In the genomic region with DNA sequence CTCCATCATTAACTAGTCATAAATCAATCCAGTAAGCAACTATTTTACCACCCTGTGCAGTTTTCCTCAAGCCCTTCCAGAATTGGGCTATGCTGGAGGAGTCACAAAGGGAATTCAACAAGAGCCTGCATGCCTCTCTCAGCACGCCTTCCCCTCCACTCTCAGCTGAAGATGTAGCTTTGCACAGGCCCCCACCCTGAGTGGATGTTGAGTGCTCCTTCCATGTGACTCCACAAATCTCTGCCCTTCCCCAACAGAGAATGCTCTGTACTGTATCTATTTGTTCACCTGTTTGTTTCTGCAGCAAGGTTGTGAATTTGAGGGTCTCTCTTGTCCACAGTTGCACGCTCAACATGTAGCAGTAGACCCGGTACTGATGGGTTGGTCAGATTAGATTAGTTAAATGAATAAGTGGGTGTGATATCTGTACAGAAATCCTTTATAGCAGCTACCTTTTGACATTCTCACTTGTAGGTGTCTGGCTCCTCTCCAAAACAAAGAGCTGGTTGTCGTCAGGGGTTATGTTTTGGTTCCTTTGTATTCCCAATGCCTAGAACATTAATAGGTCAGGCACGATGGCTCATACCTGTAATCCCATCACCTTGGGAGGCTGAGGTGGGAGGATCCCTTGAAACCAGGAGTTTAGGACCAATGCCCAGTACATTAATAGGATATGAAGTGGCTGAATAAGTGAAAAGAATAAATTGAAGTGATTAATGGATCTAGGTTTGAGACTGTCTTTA, we compare ENCODE assay signal across 23 cellular contexts.
A peak's percentile ranks its signal among the peaks of the same experiment; 100 is the strongest.
DNase-seq lines count a peak whose midpoint lies in the region; ATAC-seq and TF ChIP-seq lines count a peak whose summit lies in the region.
"Had no signal": no experiment of that assay in that cellular context is flagged by ENCODE, and none has a peak within 500 bp of the region (broad histone marks: within the 10 kb centered on the region; RNA-seq: fewer than 3 reads in every experiment).

No MANE protein-coding gene starts in this region.

- H3K4me1 Mint-ChIP-seq in neural progenitor cell, result peaks cover 18% of the 10 kb centered on the region
- H3K4me1 Mint-ChIP-seq: naive thymus-derived CD8-positive, alpha-beta T cell had no signal

- H3K27me3 ChIP-seq in RWPE2 (ENCODE audit: insufficient read depth, poor library complexity, severe bottlenecking) (no peaks in the 10 kb centered on the region), neural progenitor cell (no peaks in the 10 kb centered on the region), testis (no peaks in the 10 kb centered on the region)
- H3K27me3 ChIP-seq: breast epithelium, esophagus muscularis mucosa, transverse colon had no signal

- 0 out of 3 replicates have a peak, but pooled peaks have one; percentile 35 for ATAC-seq in RWPE2 (ENCODE audit: low read depth)
- no peak for ATAC-seq in HG02571 (IDR thresholded peaks at IDR 0.05; ENCODE audit: unreplicated experiment)
- ATAC-seq: activated CD8-positive, alpha-beta T cell treated with anti-CD3 and anti-CD28 coated beads for 36 hours; naive thymus-derived CD8-positive, alpha-beta T cell had no signal

- H3K4me3 Mint-ChIP-seq in neural progenitor cell, result no peak overlapping the region
- H3K4me3 Mint-ChIP-seq: activated CD8-positive, alpha-beta T cell treated with anti-CD3 and anti-CD28 coated beads for 36 hours; activated naive CD8-positive, alpha-beta T cell; naive thymus-derived CD8-positive, alpha-beta T cell had no signal

- intact Hi-C loops in testis (cut with DNase I; ENCODE audit: low total_unique reads), result no loop called here

- no peaks in the 10 kb centered on the region for H3F3A ChIP-seq in neural progenitor cell (ENCODE audit: low read depth)

- H3K4me3 ChIP-seq in RWPE2 (ENCODE audit: severe bottlenecking) (no peak overlapping the region), neural progenitor cell (no peak overlapping the region), testis (no peak overlapping the region)
- H3K4me3 ChIP-seq: breast epithelium, esophagus muscularis mucosa, GM23248, transverse colon had no signal

- H3K79me2 ChIP-seq in neural progenitor cell (ENCODE audit: low read depth), result no peaks in the 10 kb centered on the region

- DNase-seq in DMS53 (lab: John Stamatoyannopoulos, UW) (peak; percentile 27), DMS53 treated with DMSO at 0.1 percent for 48 hours (lab: John Stamatoyannopoulos, UW; ENCODE audit: unreplicated experiment) (no peak), NCI-H146 (lab: John Stamatoyannopoulos, UW) (peak; percentile 26), RWPE2 (ENCODE audit: low spot score) (no peak), neural progenitor cell (ENCODE audit: low spot score) (no peak), hepatic stellate cell (ENCODE audit: low spot score) (no peak), testis (no peak)
- DNase-seq: activated CD8-positive, alpha-beta T cell treated with anti-CD3 and anti-CD28 coated beads for 36 hours; activated T-cell treated with anti-CD3 and anti-CD28 coated beads, Interleukin-2, amount 50 U/mL, for 48 hours; glutamatergic neuron; GM23248; KG1; naive thymus-derived CD8-positive, alpha-beta T cell; NCI-H526; stimulated activated naive CD4-positive, alpha-beta T cell; T-helper 1 cell; transverse colon had no signal

- no peak overlapping the region for H3K27ac Mint-ChIP-seq in neural progenitor cell
- H3K27ac Mint-ChIP-seq: activated CD8-positive, alpha-beta T cell treated with anti-CD3 and anti-CD28 coated beads for 36 hours; activated naive CD8-positive, alpha-beta T cell; naive thymus-derived CD8-positive, alpha-beta T cell had no signal

- TF ChIP-seq POLR2A in testis (IDR thresholded peaks at IDR 0.05), result no peak

- no peaks in the 10 kb centered on the region for H4K20me1 ChIP-seq in neural progenitor cell (ENCODE audit: low read depth)

- H3K27ac ChIP-seq in RWPE2 (ENCODE audit: poor library complexity, severe bottlenecking) (no peak overlapping the region), neural progenitor cell (no peak overlapping the region), testis (no peak overlapping the region)
- H3K27ac ChIP-seq: 22Rv1, breast epithelium, esophagus muscularis mucosa, GM23248, transverse colon, VCaP had no signal

- H3K4me1 ChIP-seq in RWPE2 (ENCODE audit: insufficient read depth, poor library complexity, severe bottlenecking) (no peaks in the 10 kb centered on the region), neural progenitor cell (no peaks in the 10 kb centered on the region), testis (no peaks in the 10 kb centered on the region)
- H3K4me1 ChIP-seq: breast epithelium, transverse colon had no signal

- no peak overlapping the region for H3K9ac ChIP-seq in neural progenitor cell
- H3K9ac ChIP-seq: GM23248 had no signal

- no peak for TF ChIP-seq CTCF in RWPE2 (IDR thresholded peaks at IDR 0.05; ENCODE audit: poor library complexity, severe bottlenecking)
- TF ChIP-seq CTCF in neural progenitor cell (IDR thresholded peaks at IDR 0.05), result no peak
- no peak for TF ChIP-seq CTCF in testis (IDR thresholded peaks at IDR 0.05)

- H3K36me3 ChIP-seq in RWPE2 (ENCODE audit: low read depth) (no peaks in the 10 kb centered on the region), neural progenitor cell (no peaks in the 10 kb centered on the region), testis (ENCODE audit: low read depth, missing control alignments) (no peaks in the 10 kb centered on the region)
- H3K36me3 ChIP-seq: breast epithelium, esophagus muscularis mucosa, transverse colon had no signal

- WGBS in testis, 2 donors, result 86 to 91% methylated on average over 5 of the region's 5 CpGs

- H3K36me3 Mint-ChIP-seq in neural progenitor cell, result no peaks in the 10 kb centered on the region
- H3K36me3 Mint-ChIP-seq: activated naive CD8-positive, alpha-beta T cell; naive thymus-derived CD8-positive, alpha-beta T cell had no signal

- H3K4me2 ChIP-seq in neural progenitor cell, result no peak overlapping the region

- H2AFZ ChIP-seq in neural progenitor cell (replicated peaks), result peak overlapping the region; percentile 58
- H2AFZ ChIP-seq: GM23248 had no signal

- H3K9me3 ChIP-seq in RWPE2 (ENCODE audit: severe bottlenecking) (no peaks in the 10 kb centered on the region), neural progenitor cell (ENCODE audit: low read depth) (no peaks in the 10 kb centered on the region), testis (no peaks in the 10 kb centered on the region)
- H3K9me3 ChIP-seq: breast epithelium, esophagus muscularis mucosa, transverse colon had no signal

- peaks cover 2% of the 10 kb centered on the region for H3K27me3 Mint-ChIP-seq in neural progenitor cell (ENCODE audit: insufficient read depth, low read depth)
- H3K27me3 Mint-ChIP-seq: activated naive CD8-positive, alpha-beta T cell had no signal

- H3K9me3 Mint-ChIP-seq in neural progenitor cell, result no peaks in the 10 kb centered on the region
- H3K9me3 Mint-ChIP-seq: activated CD8-positive, alpha-beta T cell treated with anti-CD3 and anti-CD28 coated beads for 36 hours had no signal

Comparison
In these comparisons a context has a peak if more than half of its experiments do, and no peak if none do; other contexts are left out.
1. DNase-seq: peak in DMS53 (single experiment) and NCI-H146 (single experiment); none in DMS53 treated with DMSO at 0.1 percent for 48 hours (single experiment), RWPE2 (single experiment), neural progenitor cell (single experiment), hepatic stellate cell (single experiment) and testis (single experiment).